In genomic region chr6:160007581-160007980, GRCh38 we compare ENCODE assay signal across 17 cellular contexts.
"Had no signal": no experiment of that assay in that cellular context is flagged by ENCODE, and none has a peak within 500 bp of the region (broad histone marks: within the 10 kb centered on the region; RNA-seq: fewer than 3 reads in every experiment).

No MANE protein-coding gene starts in this region.

- DNase-seq: activated B cell treated with CpG ODN at 0.5 μM for 24 hours; activated CD4-positive, alpha-beta memory T cell treated with anti-CD3 and anti-CD28 coated beads, Interleukin-2, amount 10 ng/mL, durations not matched to agents 7 days and 5 days; activated CD4-positive, alpha-beta T cell treated with anti-CD3 and anti-CD28 coated beads for 48 hours; activated naive CD4-positive, alpha-beta T cell treated with Interleukin-2 at 50 U/mL for 16 hours; activated T-cell treated with anti-CD3 and anti-CD28 coated beads, Interleukin-2, amount 50 U/mL, for 1 hour; aorta; brain microvascular endothelial cell; central memory CD4-positive, alpha-beta T cell; hippocampal formation; left lung; mammary epithelial cell; stimulated activated naive CD4-positive, alpha-beta T cell; thyroid gland had no signal

- ATAC-seq: activated T-helper 17 cell treated with anti-CD3 and anti-CD28 coated beads, Interleukin-2, amount 50 U/mL, for 72 hours; left lung had no signal

- H3K9me3 ChIP-seq: left lung, thyroid gland had no signal

- H3K4me3 ChIP-seq: coronary artery, left lung, thyroid gland had no signal

- H3K4me3 Mint-ChIP-seq: activated B cell treated with CpG ODN at 0.5 μM for 24 hours; activated CD4-positive, alpha-beta memory T cell treated with anti-CD3 and anti-CD28 coated beads, Interleukin-2, amount 10 ng/mL, durations not matched to agents 7 days and 5 days; activated T-helper 17 cell treated with anti-CD3 and anti-CD28 coated beads, Interleukin-2, amount 50 U/mL, for 72 hours; T-helper 2 cell treated with Interferon-gamma antibody and Interleukin-4, amounts not matched to agents 5 μg/mL and 100 μg/mL, for 36 hours had no signal

- H3K27ac Mint-ChIP-seq: activated B cell treated with CpG ODN at 0.5 μM for 24 hours; activated CD4-positive, alpha-beta memory T cell treated with anti-CD3 and anti-CD28 coated beads, Interleukin-2, amount 10 ng/mL, durations not matched to agents 7 days and 5 days; activated T-helper 17 cell treated with anti-CD3 and anti-CD28 coated beads, Interleukin-2, amount 50 U/mL, for 72 hours; T-helper 2 cell treated with Interferon-gamma antibody and Interleukin-4, amounts not matched to agents 5 μg/mL and 100 μg/mL, for 36 hours had no signal

- H3K9me3 Mint-ChIP-seq: activated B cell treated with CpG ODN at 0.5 μM for 24 hours; activated T-helper 17 cell treated with anti-CD3 and anti-CD28 coated beads, Interleukin-2, amount 50 U/mL, for 72 hours; T-helper 2 cell treated with Interferon-gamma antibody and Interleukin-4, amounts not matched to agents 5 μg/mL and 100 μg/mL, for 36 hours had no signal

- H2AFZ ChIP-seq: parathyroid adenoma had no signal

- H3K27me3 Mint-ChIP-seq: activated B cell treated with CpG ODN at 0.5 μM for 24 hours; activated CD4-positive, alpha-beta memory T cell treated with anti-CD3 and anti-CD28 coated beads, Interleukin-2, amount 10 ng/mL, durations not matched to agents 7 days and 5 days; activated T-helper 17 cell treated with anti-CD3 and anti-CD28 coated beads, Interleukin-2, amount 50 U/mL, for 72 hours had no signal

- H3K27me3 ChIP-seq: brain microvascular endothelial cell, left lung, thyroid gland had no signal

- H3K27ac ChIP-seq: brain microvascular endothelial cell, coronary artery, left lung, parathyroid adenoma, thyroid gland had no signal
